In genomic region chr2:203669820-203670219, GRCh38 we compare ENCODE assay signal across 20 cellular contexts. TPM values are rescaled to one million over a fixed set of nuclear protein-coding genes. Genes with fewer than 3 reads are reported as not detected.
DNase-seq lines count a peak whose midpoint lies in the region; ATAC-seq and TF ChIP-seq lines count a peak whose summit lies in the region.
"Had no signal": no experiment of that assay in that cellular context is flagged by ENCODE, and none has a peak within 500 bp of the region (broad histone marks: within the 10 kb centered on the region; RNA-seq: fewer than 3 reads in every experiment).

No MANE protein-coding gene starts in this region.

- H3K23ac ChIP-seq in IMR-90 (ENCODE audit: low read depth, low read length), result no peak overlapping the region
- H3K23ac ChIP-seq in mesenchymal stem cell (ENCODE audit: low read length in 2 of 2), result no peak overlapping the region

- H2BK20ac ChIP-seq in IMR-90 (ENCODE audit: low read depth, low read length), result no peak overlapping the region

- TF ChIP-seq POLR2A in IMR-90 (IDR thresholded peaks at IDR 0.05; ENCODE audit: low read depth, low read length), result no peak

- dilution Hi-C loops in IMR-90 (cut with HindIII; ENCODE audit: low sequenced_read_pairs, unreplicated experiment), result no loop called here

- H2AK5ac ChIP-seq in IMR-90 (ENCODE audit: low read depth, low read length) (no peak overlapping the region), mesenchymal stem cell (ENCODE audit: low read length, severe bottlenecking) (no peak overlapping the region)

- H4K5ac ChIP-seq in IMR-90 (ENCODE audit: low read depth, low read length), result no peak overlapping the region; the same call in 1 of the 2 replicates

- H3K4me3 ChIP-seq in IMR-90 (ENCODE audit: insufficient read depth, low read depth, low read length) (no peak overlapping the region), astrocyte of the spinal cord (ENCODE audit: low read depth, low read length) (no peak overlapping the region), mesenchymal stem cell (ENCODE audit: insufficient read depth in 1 of 2, low read depth in 1 of 2, low read length in 2 of 2) (no peak overlapping the region)
- H3K4me3 ChIP-seq: BLaER1, right atrium auricular region, vagina had no signal

- no peak overlapping the region for H3K4ac ChIP-seq in IMR-90 (ENCODE audit: low read depth, low read length)
- no peak overlapping the region for H3K4ac ChIP-seq in mesenchymal stem cell (ENCODE audit: low read depth in 1 of 2, low read length in 2 of 2)

- H2BK12ac ChIP-seq in mesenchymal stem cell (ENCODE audit: low read length in 2 of 2), result no peak overlapping the region

- no peak overlapping the region for H3K4me3 Mint-ChIP-seq in activated CD4-positive, alpha-beta T cell treated with anti-CD3 and anti-CD28 coated beads, Interleukin-2, amount 10 ng/mL, durations not matched to agents 24 days and 14 days

- H3K18ac ChIP-seq in IMR-90 (ENCODE audit: low read depth, low read length) (peak overlapping the region; percentile 97; the same call in 1 of the 2 replicates), mesenchymal stem cell (ENCODE audit: low read depth in 1 of 2, low read length in 2 of 2) (no peak overlapping the region)

- H2BK15ac ChIP-seq in IMR-90 (ENCODE audit: low read depth, low read length), result no peak overlapping the region
- no peak overlapping the region for H2BK15ac ChIP-seq in mesenchymal stem cell (ENCODE audit: low read depth, poor library complexity, severe bottlenecking)

- no peaks in the 10 kb centered on the region for H3K9me1 ChIP-seq in IMR-90 (ENCODE audit: insufficient read depth, low read length)

- no peaks in the 10 kb centered on the region for H3K27me3 Mint-ChIP-seq in activated CD4-positive, alpha-beta T cell treated with anti-CD3 and anti-CD28 coated beads, Interleukin-2, amount 10 ng/mL, durations not matched to agents 24 days and 14 days

- no peak for TF ChIP-seq RAD21 in IMR-90 (IDR thresholded peaks at IDR 0.05; ENCODE audit: low read length)

- no peak overlapping the region for H2AK9ac ChIP-seq in IMR-90 (replicated peaks; ENCODE audit: low read depth, low read length, poor library complexity)

- H2BK5ac ChIP-seq in IMR-90 (ENCODE audit: low read depth, low read length, poor library complexity, severe bottlenecking) (peak overlapping the region; percentile 4), mesenchymal stem cell (ENCODE audit: low read depth, low read length, poor library complexity, severe bottlenecking) (no peak overlapping the region)

- no CpG with 5 or more reads among the region's 2 CpGs for WGBS in IMR-90 (ENCODE audit: extremely low coverage in 2 of 2, insufficient read length in 1 of 2), 2 experiments
- WGBS in mesenchymal stem cell, result 0% methylated on average over 1 of the region's 2 CpGs

- H3K79me1 ChIP-seq in IMR-90 (ENCODE audit: low read depth in 1 of 2, low read length in 2 of 2), result no peaks in the 10 kb centered on the region
- no peaks in the 10 kb centered on the region for H3K79me1 ChIP-seq in mesenchymal stem cell (replicated peaks; ENCODE audit: low read length, poor library complexity, severe bottlenecking)

- no peak overlapping the region for H3K56ac ChIP-seq in IMR-90 (ENCODE audit: extremely low read depth, insufficient read depth, low read length)

- peaks cover 13% of the 10 kb centered on the region for H3K9me3 Mint-ChIP-seq in activated CD4-positive, alpha-beta T cell treated with anti-CD3 and anti-CD28 coated beads, Interleukin-2, amount 10 ng/mL, durations not matched to agents 24 days and 14 days

- no peak for DNase-seq in activated CD4-positive, alpha-beta T cell treated with anti-CD3 and anti-CD28 coated beads, Interleukin-2, amount 10 ng/mL, durations not matched to agents 24 days and 14 days
- DNase-seq in activated CD4-positive, alpha-beta T cell treated with anti-CD3 and anti-CD28 coated beads for 4 hours, result no peak
- DNase-seq in IMR-90 (peak; percentile 84), astrocyte of the spinal cord (ENCODE audit: low read depth, low spot score) (peak; percentile 50), mesenchymal stem cell (peak; percentile 83), superior temporal gyrus (ENCODE audit: extremely low spot score) (no peak), posterior vena cava (ENCODE audit: low spot score) (no peak)
- DNase-seq in stimulated activated naive CD8-positive, alpha-beta T cell treated with anti-CD3 and anti-CD28 coated beads, Interleukin-15, Interleukin-2, amounts not matched to agents 100 U/mL and 50 U/mL, for 24 hours, result no peak
- DNase-seq: activated naive CD4-positive, alpha-beta T cell treated with Interleukin-2 at 50 U/mL for 16 hours; activated T-cell treated with anti-CD3 and anti-CD28 coated beads for 4 hours; cortex of kidney; foreskin fibroblast; hippocampal formation; islet precursor cell; NCI-H1417; NCI-H2171; SIG-M5 had no signal

- intact Hi-C loops in activated CD4-positive, alpha-beta T cell treated with anti-CD3 and anti-CD28 coated beads, Interleukin-2, amount 10 ng/mL, durations not matched to agents 24 days and 14 days (cut with micrococcal nuclease), result no loop called here
- intact Hi-C loops in IMR-90 (cut with micrococcal nuclease) (no loop called here), posterior vena cava (cut with DNase I) (no loop called here)

- no peak overlapping the region for H3K9ac ChIP-seq in IMR-90 (ENCODE audit: low read depth, low read length)
- no peak overlapping the region for H3K9ac ChIP-seq in mesenchymal stem cell (ENCODE audit: low read length)
- H3K9ac ChIP-seq: BLaER1 had no signal

- H4K91ac ChIP-seq in IMR-90 (ENCODE audit: insufficient read depth, low read depth, low read length) (no peak overlapping the region), mesenchymal stem cell (ENCODE audit: low read length) (no peak overlapping the region)

- no peaks in the 10 kb centered on the region for H4K20me1 ChIP-seq in IMR-90 (ENCODE audit: insufficient read depth, low read length)
- H4K20me1 ChIP-seq: BLaER1 had no signal

- H3K4me2 ChIP-seq in IMR-90 (ENCODE audit: low read depth, low read length) (peak overlapping the region; percentile 19; the same call in 1 of the 2 replicates), mesenchymal stem cell (ENCODE audit: low read length, poor library complexity, severe bottlenecking) (no peak overlapping the region)
- H3K4me2 ChIP-seq: BLaER1 had no signal

- H2BK120ac ChIP-seq in IMR-90 (ENCODE audit: low read depth, low read length), result no peak overlapping the region
- no peak overlapping the region for H2BK120ac ChIP-seq in mesenchymal stem cell (ENCODE audit: low read depth, low read length)

- peaks cover 3% of the 10 kb centered on the region; the same call in 1 of the 2 replicates for H3K4me1 ChIP-seq in IMR-90 (ENCODE audit: control insufficient read depth, insufficient read depth, low read length)
- no peaks in the 10 kb centered on the region for H3K4me1 ChIP-seq in mesenchymal stem cell (ENCODE audit: control insufficient read depth, insufficient read depth, low read depth, low read length)
- H3K4me1 ChIP-seq: right atrium auricular region had no signal

- BruUV-seq in IMR-90 (replicated peaks; lab: Mats Ljungman, UMichigan), result no TSS peak

- peak overlapping the region; percentile 7 for H3K27ac Mint-ChIP-seq in activated CD4-positive, alpha-beta T cell treated with anti-CD3 and anti-CD28 coated beads, Interleukin-2, amount 10 ng/mL, durations not matched to agents 24 days and 14 days

- H3K9me3 ChIP-seq in IMR-90 (ENCODE audit: control insufficient read depth, insufficient read depth, low read length) (peaks cover 4% of the 10 kb centered on the region), mesenchymal stem cell (ENCODE audit: control insufficient read depth, low read length) (no peaks in the 10 kb centered on the region)
- H3K9me3 ChIP-seq: right atrium auricular region, vagina had no signal

- H3K27ac ChIP-seq in IMR-90 (ENCODE audit: insufficient read depth, low read length) (no peak overlapping the region), mesenchymal stem cell (ENCODE audit: low read length, poor library complexity, severe bottlenecking) (no peak overlapping the region)
- H3K27ac ChIP-seq: BLaER1, right atrium auricular region, vagina had no signal

- H2AFZ ChIP-seq in IMR-90 (replicated peaks; ENCODE audit: low read length, poor library complexity) (no peak overlapping the region), mesenchymal stem cell (ENCODE audit: low read depth, low read length) (no peak overlapping the region)

- POLR2A ChIA-PET in IMR-90 (lab: Charles Lee; ENCODE audit: unreplicated experiment), result interaction anchor here (0.6 kb wide), 1 partner anchor 1431 kb away, joined by 3 read pairs; no protein-coding TSS in a partner anchor

- H3K36me3 Mint-ChIP-seq in activated CD4-positive, alpha-beta T cell treated with anti-CD3 and anti-CD28 coated beads, Interleukin-2, amount 10 ng/mL, durations not matched to agents 24 days and 14 days (ENCODE audit: low read depth), result peaks cover 5% of the 10 kb centered on the region

- peak; percentile 87 for ATAC-seq in IMR-90 (ENCODE audit: low read depth)
- no peak for ATAC-seq in stimulated activated naive CD8-positive, alpha-beta T cell treated with anti-CD3 and anti-CD28 coated beads, Interleukin-15, Interleukin-2, amounts not matched to agents 100 U/mL and 50 U/mL, for 24 hours

- peaks cover 22% of the 10 kb centered on the region for H3K4me1 Mint-ChIP-seq in activated CD4-positive, alpha-beta T cell treated with anti-CD3 and anti-CD28 coated beads, Interleukin-2, amount 10 ng/mL, durations not matched to agents 24 days and 14 days

- H4K8ac ChIP-seq in IMR-90 (ENCODE audit: low read depth in 2 of 2, low read length in 2 of 2), result no peak overlapping the region
- H4K8ac ChIP-seq in mesenchymal stem cell (ENCODE audit: low read length), result no peak overlapping the region

- in situ Hi-C loops in IMR-90 (cut with MboI; ENCODE audit: low sequenced_read_pairs), result no loop called here
- in situ Hi-C loops in astrocyte of the spinal cord (cut with HindIII; ENCODE audit: low sequenced_read_pairs), result no loop called here

- no peak overlapping the region for H3K14ac ChIP-seq in IMR-90 (replicated peaks; ENCODE audit: low read depth, low read length)
- H3K14ac ChIP-seq in mesenchymal stem cell (ENCODE audit: low read length in 2 of 2), result no peak overlapping the region

- H3K36me3 ChIP-seq in IMR-90 (ENCODE audit: control insufficient read depth, insufficient read depth, low read length) (no peaks in the 10 kb centered on the region), mesenchymal stem cell (ENCODE audit: control insufficient read depth in 1 of 2, insufficient read depth in 2 of 2, low read depth in 1 of 2, low read length in 2 of 2) (no peaks in the 10 kb centered on the region)
- H3K36me3 ChIP-seq: BLaER1, right atrium auricular region, vagina had no signal

- CTCF ChIA-PET in IMR-90 (lab: Yijun Ruan, JAX), result no interaction called here

- H3K27me3 ChIP-seq in IMR-90 (ENCODE audit: control insufficient read depth, insufficient read depth, low read length), result peaks cover 3% of the 10 kb centered on the region
- no peaks in the 10 kb centered on the region for H3K27me3 ChIP-seq in mesenchymal stem cell (ENCODE audit: control insufficient read depth in 1 of 2, insufficient read depth in 1 of 2, low read length in 2 of 2)
- H3K27me3 ChIP-seq: BLaER1, right atrium auricular region, vagina had no signal

- TF ChIP-seq CTCF in IMR-90 (conservative IDR thresholded peaks at IDR 0.05; ENCODE audit: low read depth, low read length) (no peak), astrocyte of the spinal cord (IDR thresholded peaks at IDR 0.05; ENCODE audit: low read depth, low read length) (no peak)

RNA-seq across cellular contexts. Expression of gene CD28, which starts 36.6 kb away (rescaled TPM):
- 130 and 132 TPM in 2 replicates for total RNA-seq in activated CD4-positive, alpha-beta T cell treated with anti-CD3 and anti-CD28 coated beads, Interleukin-2, amount 10 ng/mL, durations not matched to agents 24 days and 14 days
- not detected in 2 replicates for total RNA-seq in IMR-90 (2012; rRNA removed)
- polyA plus RNA-seq in IMR-90 (2012; rRNA removed), result not detected in 2 replicates
- not detected in 2 replicates for polyA plus RNA-seq in IMR-90 (2012; cell fraction: cytosol; rRNA removed)
- polyA plus RNA-seq in IMR-90 (2012; cell fraction: nucleus; rRNA removed; ENCODE audit: low replicate concordance), result not detected in 2 replicates
- 0.01 TPM for polyA plus RNA-seq in mesenchymal stem cell (2013, experiment 1 of 2)
- 0.01 TPM for polyA plus RNA-seq in mesenchymal stem cell (2013, experiment 2 of 2)
- total RNA-seq in posterior vena cava, result 1 to 10 TPM; 3.8 to 6.3 TPM

Comparison
In these comparisons a context has a peak if more than half of its experiments do, and no peak if none do; other contexts are left out.
1. DNase-seq: peak in IMR-90 (single experiment), astrocyte of the spinal cord (single experiment) and mesenchymal stem cell (single experiment); none in activated CD4-positive, alpha-beta T cell treated with anti-CD3 and anti-CD28 coated beads, Interleukin-2, amount 10 ng/mL, durations not matched to agents 24 days and 14 days (single experiment), activated CD4-positive, alpha-beta T cell treated with anti-CD3 and anti-CD28 coated beads for 4 hours (0 of 2), superior temporal gyrus (single experiment), stimulated activated naive CD8-positive, alpha-beta T cell treated with anti-CD3 and anti-CD28 coated beads, Interleukin-15, Interleukin-2, amounts not matched to agents 100 U/mL and 50 U/mL, for 24 hours (single experiment) and posterior vena cava (single experiment).
2. RNA of gene CD28, which starts 36.6 kb away (total RNA-seq): 130 to 132 TPM in activated CD4-positive, alpha-beta T cell treated with anti-CD3 and anti-CD28 coated beads, Interleukin-2, amount 10 ng/mL, durations not matched to agents 24 days and 14 days; 3.8 to 6.3 TPM in posterior vena cava and not detected in IMR-90; every median in the first group is over 10 times any median in the second.